In the genomic region with DNA sequence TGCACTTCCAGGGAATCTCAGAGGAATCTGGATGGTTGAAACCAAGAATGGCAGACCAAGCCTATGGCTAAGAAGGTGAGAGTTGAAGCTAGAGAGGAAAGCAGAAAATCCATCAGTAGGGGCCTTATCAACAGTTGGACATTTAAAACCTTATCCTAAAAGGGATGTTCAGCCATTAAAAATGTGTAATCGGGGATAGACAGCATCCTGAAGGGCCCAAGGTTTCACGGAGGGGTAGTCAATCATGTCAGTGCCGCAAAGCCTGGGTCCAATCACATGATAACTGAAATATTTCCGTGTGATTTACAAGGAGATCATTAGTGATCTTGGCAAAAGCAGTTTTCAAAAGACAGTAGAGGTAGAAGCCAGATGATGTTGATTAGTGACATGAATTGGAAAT, we compare ENCODE assay signal across 8 cellular contexts.
"Had no signal": no experiment of that assay in that cellular context is flagged by ENCODE, and none has a peak within 500 bp of the region (broad histone marks: within the 10 kb centered on the region; RNA-seq: fewer than 3 reads in every experiment).

No MANE protein-coding gene starts in this region.

- H3K27ac Mint-ChIP-seq: HFFc6 had no signal

- H3K4me3 Mint-ChIP-seq: HFFc6 had no signal

- H3K9me3 Mint-ChIP-seq: HFFc6 had no signal

- H3K36me3 ChIP-seq: HAP-1 had no signal

- FAIRE-seq: HTR-8/SVneo had no signal

- H3K9me3 ChIP-seq: HAP-1 had no signal

- DNase-seq: GOT3, H7, HFFc6, IMR-90, KBM-7 had no signal

- H3K4me3 ChIP-seq: HAP-1 had no signal

- ATAC-seq: HCT116 had no signal

- H3K4me1 ChIP-seq: HAP-1 had no signal
